In the genomic region with DNA sequence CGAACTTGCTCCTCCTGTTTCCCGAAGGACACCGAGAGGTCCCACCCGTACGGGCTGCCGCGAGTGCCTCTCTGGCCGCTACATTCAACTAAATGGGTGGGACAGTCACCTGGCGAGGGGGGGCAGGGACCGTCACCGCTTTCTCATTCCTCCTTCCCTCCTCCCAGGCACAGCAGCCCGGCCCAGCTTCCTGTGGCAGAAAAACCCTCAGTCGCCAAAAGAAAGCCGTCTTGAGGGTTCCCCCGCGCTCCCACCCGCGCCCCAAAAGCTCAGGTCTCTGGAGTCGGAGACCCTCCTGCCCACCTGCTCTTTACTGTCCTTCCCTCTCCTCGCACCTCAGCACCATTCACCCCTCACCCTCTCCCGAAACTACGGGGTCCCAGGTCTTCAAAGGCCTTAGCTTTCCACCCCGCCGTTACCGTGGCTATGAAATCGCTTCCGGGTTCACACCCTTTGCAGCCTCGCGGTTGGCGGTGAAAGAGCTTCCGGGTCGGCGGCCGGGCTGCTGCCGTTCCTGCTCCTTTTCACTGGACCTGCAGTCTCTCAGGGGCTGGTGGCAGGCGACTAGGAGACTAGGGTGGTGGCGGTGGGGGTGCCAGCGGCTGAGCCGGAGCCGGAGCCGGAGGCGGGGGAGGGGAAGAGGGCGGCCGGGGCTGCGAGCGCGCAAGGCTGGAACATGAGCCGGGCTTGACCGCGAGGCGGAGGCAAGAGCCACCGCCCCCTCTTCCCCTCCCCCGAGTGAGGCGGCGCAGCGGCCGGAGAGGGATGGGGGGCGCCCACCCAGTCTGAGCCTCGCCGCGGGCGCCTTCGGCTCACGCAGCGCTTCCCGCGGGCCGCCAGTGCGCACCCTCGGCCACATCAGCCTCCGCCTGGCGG, we compare ENCODE assay signal across 7 cellular contexts. TPM values are rescaled to one million over a fixed set of nuclear protein-coding genes. Genes with fewer than 3 reads are reported as not detected.
DNase-seq lines count a peak whose midpoint lies in the region; ATAC-seq lines count a peak whose summit lies in the region.

ANKIB1 (plus strand) TSS at position 488 of the 876 bp plus-strand sequence. CDS start 49,005 bp downstream, outside the sequence.
KRIT1 (minus strand) TSS at position 428 of the 876 bp plus-strand sequence. CDS start 3,779 bp downstream, outside the sequence.

- peak within 1 kb of the TSS; percentile 63 for H3K9ac ChIP-seq in rectal smooth muscle tissue (ENCODE audit: low read length)

- H3K36me3 ChIP-seq in rectal smooth muscle tissue (ENCODE audit: control insufficient read depth, insufficient read depth, low read length): no peaks in the 10 kb centered on the region

- H3K27me3 ChIP-seq in right cardiac atrium (ENCODE audit: control insufficient read depth, insufficient read depth) (no peaks in the 10 kb centered on the region), rectal smooth muscle tissue (ENCODE audit: control insufficient read depth, insufficient read depth, low read length) (no peaks in the 10 kb centered on the region)

- intact Hi-C loops in right cardiac atrium (cut with DNase I): no loop called here

- ATAC-seq in GM18498 (IDR thresholded peaks at IDR 0.05; ENCODE audit: unreplicated experiment) (peak; percentile 78), HG02938 (IDR thresholded peaks at IDR 0.05; ENCODE audit: unreplicated experiment) (peak; percentile 74), right cardiac atrium (peak; percentile 97 to 98)

- H3K4me3 ChIP-seq in right cardiac atrium (ENCODE audit: low read length): peak within 1 kb of the TSS; percentile 87
- peak within 1 kb of the TSS; percentile 71 for H3K4me3 ChIP-seq in rectal smooth muscle tissue (ENCODE audit: low read length)

- WGBS in right cardiac atrium: under 1% methylated on average over 72 of the region's 72 CpGs

- H3K27ac ChIP-seq in right cardiac atrium (ENCODE audit: low read length): peak within 1 kb of the TSS; percentile 89
- peak within 1 kb of the TSS; percentile 79 for H3K27ac ChIP-seq in rectal smooth muscle tissue (ENCODE audit: low read depth, low read length)

- H3K9me3 ChIP-seq in right cardiac atrium (ENCODE audit: control insufficient read depth, low read length): no peaks in the 10 kb centered on the region

- H3K4me1 ChIP-seq in right cardiac atrium (ENCODE audit: control insufficient read depth, insufficient read depth, low read length) (no peaks in the 10 kb centered on the region), rectal smooth muscle tissue (ENCODE audit: control insufficient read depth, insufficient read depth, low read length) (peaks cover 13% of the 10 kb centered on the region)

- DNase-seq in NCI-H187 (lab: John Stamatoyannopoulos, UW) (peak; percentile 83 to 88), T-helper 2 cell (peak; percentile 66 to 92 (median 82)), anterior cingulate cortex (lab: John Stamatoyannopoulos, UW) (peak; percentile 58 to 92 (median 86)), right cardiac atrium (peak; percentile 89 to 95 (median 94))

RNA-seq across cellular contexts. Expression of gene ANKIB1, which starts in this region (rescaled TPM):
- total RNA-seq in right cardiac atrium: 10 to 100 TPM; 49.3 to 55.3 (median 52.4) TPM
- 8.1 TPM for polyA plus RNA-seq in right cardiac atrium

RNA-seq across cellular contexts. Expression of gene KRIT1, which starts in this region (rescaled TPM):
- total RNA-seq in right cardiac atrium: 10 to 100 TPM; 31.8 to 38.2 (median 35.7) TPM
- polyA plus RNA-seq in right cardiac atrium: 19.0 TPM

Comparison
In these comparisons a context has a peak if more than half of its experiments do, and no peak if none do; other contexts are left out.
1. Peak in every context shown above with its lines: DNase-seq, ATAC-seq, H3K4me3 ChIP-seq and H3K27ac ChIP-seq.